In the genomic region with DNA sequence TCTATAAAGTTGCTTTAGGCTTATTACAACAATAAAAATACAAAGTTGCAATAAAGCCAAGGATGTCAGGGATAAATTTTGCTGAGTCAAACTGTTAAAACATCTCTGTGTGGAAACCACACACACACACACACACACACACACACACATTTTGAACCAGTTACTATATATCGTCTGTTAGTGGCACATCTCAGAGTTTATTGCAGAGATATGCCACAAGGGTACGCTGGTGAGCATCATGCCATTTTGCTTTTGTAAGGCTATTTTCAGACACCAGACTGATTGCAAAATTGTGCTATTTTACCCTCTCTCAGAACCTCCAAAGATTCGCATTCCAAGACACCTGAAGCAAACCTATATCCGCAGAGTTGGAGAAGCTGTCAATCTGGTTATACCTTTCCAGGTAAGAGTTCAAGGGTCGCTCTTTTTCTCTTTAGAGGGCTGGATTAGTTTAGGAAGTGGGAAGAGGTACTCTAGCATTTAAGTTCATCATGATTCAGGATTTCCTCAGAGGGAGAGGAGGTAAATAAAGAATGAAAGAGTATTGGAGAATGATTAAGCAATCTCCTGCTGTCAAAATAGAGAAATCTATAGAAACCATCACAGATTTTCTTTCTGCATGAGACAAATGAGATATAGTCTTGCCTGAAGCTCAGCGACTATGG, we compare ENCODE assay signal across 1 cellular context.
A peak's percentile ranks its signal among the peaks of the same experiment; 100 is the strongest.
TF ChIP-seq lines count a peak whose summit lies in the region.

No MANE protein-coding gene starts in this region.

TF ChIP-seq in K562, 482 proteins besides CTCF, POLR2A, EP300 and RAD21 (continued from another document and continues in another):
- TF ChIP-seq, protein P1, sequence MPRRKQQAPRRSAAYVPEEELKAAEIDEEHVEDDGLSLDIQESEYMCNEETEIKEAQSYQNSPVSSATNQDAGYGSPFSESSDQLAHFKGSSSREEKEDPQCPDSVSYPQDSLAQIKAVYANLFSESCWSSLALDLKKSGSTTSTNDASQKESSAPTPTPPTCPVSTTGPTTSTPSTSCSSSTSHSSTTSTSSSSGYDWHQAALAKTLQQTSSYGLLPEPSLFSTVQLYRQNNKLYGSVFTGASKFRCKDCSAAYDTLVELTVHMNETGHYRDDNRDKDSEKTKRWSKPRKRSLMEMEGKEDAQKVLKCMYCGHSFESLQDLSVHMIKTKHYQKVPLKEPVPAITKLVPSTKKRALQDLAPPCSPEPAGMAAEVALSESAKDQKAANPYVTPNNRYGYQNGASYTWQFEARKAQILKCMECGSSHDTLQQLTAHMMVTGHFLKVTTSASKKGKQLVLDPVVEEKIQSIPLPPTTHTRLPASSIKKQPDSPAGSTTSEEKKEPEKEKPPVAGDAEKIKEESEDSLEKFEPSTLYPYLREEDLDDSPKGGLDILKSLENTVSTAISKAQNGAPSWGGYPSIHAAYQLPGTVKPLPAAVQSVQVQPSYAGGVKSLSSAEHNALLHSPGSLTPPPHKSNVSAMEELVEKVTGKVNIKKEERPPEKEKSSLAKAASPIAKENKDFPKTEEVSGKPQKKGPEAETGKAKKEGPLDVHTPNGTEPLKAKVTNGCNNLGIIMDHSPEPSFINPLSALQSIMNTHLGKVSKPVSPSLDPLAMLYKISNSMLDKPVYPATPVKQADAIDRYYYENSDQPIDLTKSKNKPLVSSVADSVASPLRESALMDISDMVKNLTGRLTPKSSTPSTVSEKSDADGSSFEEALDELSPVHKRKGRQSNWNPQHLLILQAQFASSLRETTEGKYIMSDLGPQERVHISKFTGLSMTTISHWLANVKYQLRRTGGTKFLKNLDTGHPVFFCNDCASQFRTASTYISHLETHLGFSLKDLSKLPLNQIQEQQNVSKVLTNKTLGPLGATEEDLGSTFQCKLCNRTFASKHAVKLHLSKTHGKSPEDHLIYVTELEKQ (CRISPR knock-in tag; IDR thresholded peaks at IDR 0.05): no peak
- TF ChIP-seq NFE2 (IDR thresholded peaks at IDR 0.05; ENCODE audit: low read depth) (peak; percentile 83), RBM22 (IDR thresholded peaks at IDR 0.05; ENCODE audit: low read depth, low read length, poor library complexity, severe bottlenecking) (no peak), ARID1B (IDR thresholded peaks at IDR 0.05) (peak; percentile 55), RBM39 (optimal IDR thresholded peaks at IDR 0.05; ENCODE audit: low read depth, low read length) (no peak), HMG20B (CRISPR knock-in tag; IDR thresholded peaks at IDR 0.05) (no peak), SMAD2 (IDR thresholded peaks at IDR 0.05; ENCODE audit: low read depth, low read length) (no peak), TAF7 (tag; IDR thresholded peaks at IDR 0.05) (no peak), KHSRP (IDR thresholded peaks at IDR 0.05) (no peak), CBX3 (IDR thresholded peaks at IDR 0.05; ENCODE audit: borderline replicate concordance in 1 of 2, low read length in 2 of 2) (peak in 1 of 2 experiments; percentile 58; a peak in 1 of 3 replicates), DDX20 (tag; IDR thresholded peaks at IDR 0.05; ENCODE audit: low read depth) (no peak), PHF20 (IDR thresholded peaks at IDR 0.05; ENCODE audit: partially characterized antibody) (no peak), ASH1L (IDR thresholded peaks at IDR 0.05; ENCODE audit: borderline replicate concordance, low read depth, partially characterized antibody) (no peak), SP1 (CRISPR knock-in tag; IDR thresholded peaks at IDR 0.05) (no peak), POLR3A (IDR thresholded peaks at IDR 0.05; ENCODE audit: borderline replicate concordance, extremely low read depth, insufficient read depth, insufficient read length) (no peak), RFX1 (IDR thresholded peaks at IDR 0.05) (no peak), ZNF217 (CRISPR knock-in tag; IDR thresholded peaks at IDR 0.05) (no peak), ZNF143 (CRISPR knock-in tag; IDR thresholded peaks at IDR 0.05) (no peak), GATAD2A (IDR thresholded peaks at IDR 0.05) (no peak), RFX7 (CRISPR knock-in tag; IDR thresholded peaks at IDR 0.05) (no peak), ETS2 (tag; IDR thresholded peaks at IDR 0.05; ENCODE audit: borderline replicate concordance, poor library complexity, severe bottlenecking) (no peak), ZFP36 (IDR thresholded peaks at IDR 0.05; ENCODE audit: low read depth, low read length, partially characterized antibody) (no peak), OTX1 (CRISPR knock-in tag; IDR thresholded peaks at IDR 0.05) (no peak), ZNF24 (IDR thresholded peaks at IDR 0.05) (0 out of 2 replicates have a peak, but pooled peaks have one; percentile 9), CBFA2T2 (conservative IDR thresholded peaks at IDR 0.05) (no peak), TAF1 (IDR thresholded peaks at IDR 0.05; ENCODE audit: control insufficient read depth, extremely low read depth, insufficient read depth, low read length, severe bottlenecking) (no peak), ZNF133 (CRISPR knock-in tag; IDR thresholded peaks at IDR 0.05) (no peak), ZNF165 (CRISPR knock-in tag; IDR thresholded peaks at IDR 0.05; ENCODE audit: borderline replicate concordance) (no peak), MECOM (CRISPR knock-in tag; IDR thresholded peaks at IDR 0.05) (no peak), GTF2E2 (tag; IDR thresholded peaks at IDR 0.05) (no peak), ESRRA (IDR thresholded peaks at IDR 0.05; ENCODE audit: borderline replicate concordance, low read depth) (peak; percentile 56; the same call in 1 of the 2 replicates), ZBTB17 (CRISPR knock-in tag; IDR thresholded peaks at IDR 0.05) (no peak), RUNX1 (IDR thresholded peaks at IDR 0.05; ENCODE audit: low read depth) (no peak), MIER1 (IDR thresholded peaks at IDR 0.05; ENCODE audit: low read depth) (no peak), SP2 (IDR thresholded peaks at IDR 0.05; ENCODE audit: extremely low read depth, low read depth, low read length, poor library complexity, severe bottlenecking) (no peak), NFXL1 (CRISPR knock-in tag; IDR thresholded peaks at IDR 0.05) (no peak), PHB (CRISPR knock-in tag; IDR thresholded peaks at IDR 0.05) (no peak), MCM5 (IDR thresholded peaks at IDR 0.05; ENCODE audit: low read depth) (no peak), ZNF384 (IDR thresholded peaks at IDR 0.05; ENCODE audit: low read depth, low read length) (peak; percentile 10; the same call in 1 of the 2 replicates)
- TF ChIP-seq, protein P2, sequence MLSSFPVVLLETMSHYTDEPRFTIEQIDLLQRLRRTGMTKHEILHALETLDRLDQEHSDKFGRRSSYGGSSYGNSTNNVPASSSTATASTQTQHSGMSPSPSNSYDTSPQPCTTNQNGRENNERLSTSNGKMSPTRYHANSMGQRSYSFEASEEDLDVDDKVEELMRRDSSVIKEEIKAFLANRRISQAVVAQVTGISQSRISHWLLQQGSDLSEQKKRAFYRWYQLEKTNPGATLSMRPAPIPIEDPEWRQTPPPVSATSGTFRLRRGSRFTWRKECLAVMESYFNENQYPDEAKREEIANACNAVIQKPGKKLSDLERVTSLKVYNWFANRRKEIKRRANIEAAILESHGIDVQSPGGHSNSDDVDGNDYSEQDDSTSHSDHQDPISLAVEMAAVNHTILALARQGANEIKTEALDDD (IDR thresholded peaks at IDR 0.05): peak; percentile 51; the same call in 1 of the 2 replicates
- TF ChIP-seq, protein P3, sequence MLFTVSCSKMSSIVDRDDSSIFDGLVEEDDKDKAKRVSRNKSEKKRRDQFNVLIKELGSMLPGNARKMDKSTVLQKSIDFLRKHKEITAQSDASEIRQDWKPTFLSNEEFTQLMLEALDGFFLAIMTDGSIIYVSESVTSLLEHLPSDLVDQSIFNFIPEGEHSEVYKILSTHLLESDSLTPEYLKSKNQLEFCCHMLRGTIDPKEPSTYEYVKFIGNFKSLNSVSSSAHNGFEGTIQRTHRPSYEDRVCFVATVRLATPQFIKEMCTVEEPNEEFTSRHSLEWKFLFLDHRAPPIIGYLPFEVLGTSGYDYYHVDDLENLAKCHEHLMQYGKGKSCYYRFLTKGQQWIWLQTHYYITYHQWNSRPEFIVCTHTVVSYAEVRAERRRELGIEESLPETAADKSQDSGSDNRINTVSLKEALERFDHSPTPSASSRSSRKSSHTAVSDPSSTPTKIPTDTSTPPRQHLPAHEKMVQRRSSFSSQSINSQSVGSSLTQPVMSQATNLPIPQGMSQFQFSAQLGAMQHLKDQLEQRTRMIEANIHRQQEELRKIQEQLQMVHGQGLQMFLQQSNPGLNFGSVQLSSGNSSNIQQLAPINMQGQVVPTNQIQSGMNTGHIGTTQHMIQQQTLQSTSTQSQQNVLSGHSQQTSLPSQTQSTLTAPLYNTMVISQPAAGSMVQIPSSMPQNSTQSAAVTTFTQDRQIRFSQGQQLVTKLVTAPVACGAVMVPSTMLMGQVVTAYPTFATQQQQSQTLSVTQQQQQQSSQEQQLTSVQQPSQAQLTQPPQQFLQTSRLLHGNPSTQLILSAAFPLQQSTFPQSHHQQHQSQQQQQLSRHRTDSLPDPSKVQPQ (CRISPR knock-in tag; IDR thresholded peaks at IDR 0.05; ENCODE audit: borderline replicate concordance): no peak
- TF ChIP-seq, protein P4, sequence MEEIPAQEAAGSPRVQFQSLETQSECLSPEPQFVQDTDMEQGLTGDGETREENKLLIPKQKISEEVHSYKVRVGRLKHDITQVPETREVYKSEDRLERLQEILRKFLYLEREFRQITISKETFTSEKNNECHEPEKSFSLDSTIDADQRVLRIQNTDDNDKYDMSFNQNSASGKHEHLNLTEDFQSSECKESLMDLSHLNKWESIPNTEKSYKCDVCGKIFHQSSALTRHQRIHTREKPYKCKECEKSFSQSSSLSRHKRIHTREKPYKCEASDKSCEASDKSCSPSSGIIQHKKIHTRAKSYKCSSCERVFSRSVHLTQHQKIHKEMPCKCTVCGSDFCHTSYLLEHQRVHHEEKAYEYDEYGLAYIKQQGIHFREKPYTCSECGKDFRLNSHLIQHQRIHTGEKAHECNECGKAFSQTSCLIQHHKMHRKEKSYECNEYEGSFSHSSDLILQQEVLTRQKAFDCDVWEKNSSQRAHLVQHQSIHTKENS (CRISPR knock-in tag; IDR thresholded peaks at IDR 0.05): no peak
- TF ChIP-seq, protein P5, sequence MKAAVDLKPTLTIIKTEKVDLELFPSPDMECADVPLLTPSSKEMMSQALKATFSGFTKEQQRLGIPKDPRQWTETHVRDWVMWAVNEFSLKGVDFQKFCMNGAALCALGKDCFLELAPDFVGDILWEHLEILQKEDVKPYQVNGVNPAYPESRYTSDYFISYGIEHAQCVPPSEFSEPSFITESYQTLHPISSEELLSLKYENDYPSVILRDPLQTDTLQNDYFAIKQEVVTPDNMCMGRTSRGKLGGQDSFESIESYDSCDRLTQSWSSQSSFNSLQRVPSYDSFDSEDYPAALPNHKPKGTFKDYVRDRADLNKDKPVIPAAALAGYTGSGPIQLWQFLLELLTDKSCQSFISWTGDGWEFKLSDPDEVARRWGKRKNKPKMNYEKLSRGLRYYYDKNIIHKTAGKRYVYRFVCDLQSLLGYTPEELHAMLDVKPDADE (conservative IDR thresholded peaks at IDR 0.05; ENCODE audit: control insufficient read depth, low read depth, low read length): no peak
- TF ChIP-seq, protein P6, sequence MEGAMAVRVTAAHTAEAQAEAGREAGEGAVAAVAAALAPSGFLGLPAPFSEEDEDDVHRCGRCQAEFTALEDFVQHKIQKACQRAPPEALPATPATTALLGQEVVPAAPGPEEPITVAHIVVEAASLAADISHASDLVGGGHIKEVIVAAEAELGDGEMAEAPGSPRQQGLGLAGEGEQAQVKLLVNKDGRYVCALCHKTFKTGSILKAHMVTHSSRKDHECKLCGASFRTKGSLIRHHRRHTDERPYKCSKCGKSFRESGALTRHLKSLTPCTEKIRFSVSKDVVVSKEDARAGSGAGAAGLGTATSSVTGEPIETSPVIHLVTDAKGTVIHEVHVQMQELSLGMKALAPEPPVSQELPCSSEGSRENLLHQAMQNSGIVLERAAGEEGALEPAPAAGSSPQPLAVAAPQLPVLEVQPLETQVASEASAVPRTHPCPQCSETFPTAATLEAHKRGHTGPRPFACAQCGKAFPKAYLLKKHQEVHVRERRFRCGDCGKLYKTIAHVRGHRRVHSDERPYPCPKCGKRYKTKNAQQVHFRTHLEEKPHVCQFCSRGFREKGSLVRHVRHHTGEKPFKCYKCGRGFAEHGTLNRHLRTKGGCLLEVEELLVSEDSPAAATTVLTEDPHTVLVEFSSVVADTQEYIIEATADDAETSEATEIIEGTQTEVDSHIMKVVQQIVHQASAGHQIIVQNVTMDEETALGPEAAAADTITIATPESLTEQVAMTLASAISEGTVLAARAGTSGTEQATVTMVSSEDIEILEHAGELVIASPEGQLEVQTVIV (CRISPR knock-in tag; IDR thresholded peaks at IDR 0.05; ENCODE audit: borderline replicate concordance): no peak
- TF ChIP-seq, protein P7, sequence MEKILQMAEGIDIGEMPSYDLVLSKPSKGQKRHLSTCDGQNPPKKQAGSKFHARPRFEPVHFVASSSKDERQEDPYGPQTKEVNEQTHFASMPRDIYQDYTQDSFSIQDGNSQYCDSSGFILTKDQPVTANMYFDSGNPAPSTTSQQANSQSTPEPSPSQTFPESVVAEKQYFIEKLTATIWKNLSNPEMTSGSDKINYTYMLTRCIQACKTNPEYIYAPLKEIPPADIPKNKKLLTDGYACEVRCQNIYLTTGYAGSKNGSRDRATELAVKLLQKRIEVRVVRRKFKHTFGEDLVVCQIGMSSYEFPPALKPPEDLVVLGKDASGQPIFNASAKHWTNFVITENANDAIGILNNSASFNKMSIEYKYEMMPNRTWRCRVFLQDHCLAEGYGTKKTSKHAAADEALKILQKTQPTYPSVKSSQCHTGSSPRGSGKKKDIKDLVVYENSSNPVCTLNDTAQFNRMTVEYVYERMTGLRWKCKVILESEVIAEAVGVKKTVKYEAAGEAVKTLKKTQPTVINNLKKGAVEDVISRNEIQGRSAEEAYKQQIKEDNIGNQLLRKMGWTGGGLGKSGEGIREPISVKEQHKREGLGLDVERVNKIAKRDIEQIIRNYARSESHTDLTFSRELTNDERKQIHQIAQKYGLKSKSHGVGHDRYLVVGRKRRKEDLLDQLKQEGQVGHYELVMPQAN (IDR thresholded peaks at IDR 0.05; ENCODE audit: borderline replicate concordance): no peak
- TF ChIP-seq, protein P8, sequence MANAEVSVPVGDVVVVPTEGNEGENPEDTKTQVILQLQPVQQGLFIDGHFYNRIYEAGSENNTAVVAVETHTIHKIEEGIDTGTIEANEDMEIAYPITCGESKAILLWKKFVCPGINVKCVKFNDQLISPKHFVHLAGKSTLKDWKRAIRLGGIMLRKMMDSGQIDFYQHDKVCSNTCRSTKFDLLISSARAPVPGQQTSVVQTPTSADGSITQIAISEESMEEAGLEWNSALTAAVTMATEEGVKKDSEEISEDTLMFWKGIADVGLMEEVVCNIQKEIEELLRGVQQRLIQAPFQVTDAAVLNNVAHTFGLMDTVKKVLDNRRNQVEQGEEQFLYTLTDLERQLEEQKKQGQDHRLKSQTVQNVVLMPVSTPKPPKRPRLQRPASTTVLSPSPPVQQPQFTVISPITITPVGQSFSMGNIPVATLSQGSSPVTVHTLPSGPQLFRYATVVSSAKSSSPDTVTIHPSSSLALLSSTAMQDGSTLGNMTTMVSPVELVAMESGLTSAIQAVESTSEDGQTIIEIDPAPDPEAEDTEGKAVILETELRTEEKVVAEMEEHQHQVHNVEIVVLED (CRISPR knock-in tag; IDR thresholded peaks at IDR 0.05): no peak
- TF ChIP-seq, protein P9, sequence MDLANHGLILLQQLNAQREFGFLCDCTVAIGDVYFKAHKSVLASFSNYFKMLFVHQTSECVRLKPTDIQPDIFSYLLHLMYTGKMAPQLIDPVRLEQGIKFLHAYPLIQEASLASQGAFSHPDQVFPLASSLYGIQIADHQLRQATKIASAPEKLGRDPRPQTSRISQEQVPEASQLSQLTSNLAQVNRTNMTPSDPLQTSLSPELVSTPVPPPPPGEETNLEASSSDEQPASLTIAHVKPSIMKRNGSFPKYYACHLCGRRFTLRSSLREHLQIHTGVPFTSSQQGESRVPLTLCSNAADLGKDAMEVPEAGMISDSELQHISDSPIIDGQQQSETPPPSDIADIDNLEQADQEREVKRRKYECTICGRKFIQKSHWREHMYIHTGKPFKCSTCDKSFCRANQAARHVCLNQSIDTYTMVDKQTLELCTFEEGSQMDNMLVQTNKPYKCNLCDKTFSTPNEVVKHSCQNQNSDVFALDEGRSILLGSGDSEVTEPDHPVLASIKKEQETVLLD (IDR thresholded peaks at IDR 0.05): no peak
